In the genomic region with DNA sequence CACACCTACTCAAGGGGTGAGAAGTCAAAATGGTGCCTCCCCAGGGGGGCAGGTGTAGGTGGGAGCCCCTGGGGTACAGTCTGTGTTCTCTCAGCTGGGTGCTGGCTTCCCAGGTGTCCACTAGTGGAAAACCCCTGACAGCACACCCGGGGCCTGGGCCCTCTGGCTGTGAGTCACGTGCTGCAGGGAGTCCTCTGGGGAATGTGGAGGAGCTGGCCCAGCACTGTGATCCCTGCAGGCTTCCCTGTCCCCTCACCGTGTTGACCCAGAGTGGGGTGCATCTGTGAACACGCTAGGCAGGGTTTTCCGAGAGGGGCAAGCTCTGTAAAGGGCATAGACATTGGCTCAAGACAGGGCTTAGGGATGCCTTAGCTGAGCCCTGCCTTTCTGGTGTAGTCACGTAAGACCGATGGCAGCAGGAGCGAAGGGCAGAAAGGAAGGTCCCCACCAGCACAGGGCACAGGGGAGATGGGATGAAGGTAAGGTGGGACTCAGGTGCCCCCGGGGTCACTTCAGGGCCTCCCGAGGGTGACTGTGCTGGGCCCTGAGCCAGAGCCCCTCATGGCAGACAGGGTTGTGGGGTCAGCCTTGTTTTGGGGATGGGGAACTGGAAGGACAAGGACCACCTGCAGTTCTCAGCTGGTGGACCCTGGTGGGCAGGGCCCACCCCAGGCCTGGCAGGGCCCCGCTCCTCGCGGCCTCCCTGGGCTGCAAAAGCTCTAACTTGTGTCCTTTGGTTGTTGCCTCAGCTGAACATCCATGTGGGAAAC, we compare ENCODE assay signal across 17 cellular contexts. TPM values are rescaled to one million over a fixed set of nuclear protein-coding genes. Genes with fewer than 3 reads are reported as not detected.
DNase-seq lines count a peak whose midpoint lies in the region; ATAC-seq and TF ChIP-seq lines count a peak whose summit lies in the region.
"Had no signal": no experiment of that assay in that cellular context is flagged by ENCODE, and none has a peak within 500 bp of the region (broad histone marks: within the 10 kb centered on the region; RNA-seq: fewer than 3 reads in every experiment).

No MANE protein-coding gene starts in this region.

- H3K9me2 ChIP-seq in GM23338 (ENCODE audit: insufficient read depth), result no peaks in the 10 kb centered on the region

- H2AFZ ChIP-seq in GM23338, result no peak overlapping the region
- H2AFZ ChIP-seq: hepatocyte had no signal

- H3K9me3 Mint-ChIP-seq in GM23338, result no peaks in the 10 kb centered on the region; the same call in 2 of the 3 replicates
- H3K9me3 Mint-ChIP-seq in activated CD8-positive, alpha-beta T cell treated with anti-CD3 and anti-CD28 coated beads for 36 hours, result no peaks in the 10 kb centered on the region
- H3K9me3 Mint-ChIP-seq in mesothelial cell of epicardium, result peaks cover 7% of the 10 kb centered on the region

- CTCF ChIA-PET in activated CD8-positive, alpha-beta T cell treated with anti-CD3 and anti-CD28 coated beads for 36 hours (lab: Charles Lee), result interaction anchor here (1.2 to 1.3 kb wide), 2 partner anchors 25 to 53 kb away, joined by 3 to 4 read pairs; no protein-coding TSS in a partner anchor

- H3K27me3 ChIP-seq in GM23338 (ENCODE audit: insufficient read depth), result no peaks in the 10 kb centered on the region
- H3K27me3 ChIP-seq: esophagus squamous epithelium, hepatocyte, Peyer's patch had no signal

- H3K27ac ChIP-seq in GM23338 (ENCODE audit: low read depth), result no peak overlapping the region
- H3K27ac ChIP-seq: hepatocyte, KMS-11, Peyer's patch had no signal

- H3F3A ChIP-seq in GM23338 (replicated peaks; ENCODE audit: low read depth), result no peaks in the 10 kb centered on the region

- H3K4me3 ChIP-seq in GM23338, result no peak overlapping the region
- H3K4me3 ChIP-seq: esophagus squamous epithelium, hepatocyte, Peyer's patch had no signal

- H3K27me3 Mint-ChIP-seq in GM23338 (ENCODE audit: insufficient read depth, low read depth, poor library complexity), result peaks cover 26% of the 10 kb centered on the region
- H3K27me3 Mint-ChIP-seq in activated CD8-positive, alpha-beta T cell treated with anti-CD3 and anti-CD28 coated beads for 36 hours, result no peaks in the 10 kb centered on the region
- H3K27me3 Mint-ChIP-seq in mesothelial cell of epicardium (ENCODE audit: low read depth), result no peaks in the 10 kb centered on the region

- POLR2A ChIA-PET in activated CD8-positive, alpha-beta T cell treated with anti-CD3 and anti-CD28 coated beads for 36 hours (lab: Charles Lee), result interaction anchor here (0.9 kb wide), 1 partner anchor 8 kb away, joined by 3 read pairs; no protein-coding TSS in a partner anchor

- no peaks in the 10 kb centered on the region for H3K4me1 ChIP-seq in GM23338 (ENCODE audit: insufficient read depth)

- intact Hi-C loops in activated CD8-positive, alpha-beta T cell treated with anti-CD3 and anti-CD28 coated beads for 36 hours (cut with micrococcal nuclease), result no loop called here

- H3K36me3 Mint-ChIP-seq in GM23338 (ENCODE audit: low read depth) (peaks cover 87% of the 10 kb centered on the region), mesothelial cell of epicardium (peaks cover 61% of the 10 kb centered on the region)
- peaks cover 41% of the 10 kb centered on the region for H3K36me3 Mint-ChIP-seq in activated CD8-positive, alpha-beta T cell treated with anti-CD3 and anti-CD28 coated beads for 36 hours (ENCODE audit: low read depth)

- no peak for DNase-seq in GM23338 (ENCODE audit: low spot score)
- DNase-seq in activated CD8-positive, alpha-beta T cell treated with anti-CD3 and anti-CD28 coated beads for 36 hours, result no peak
- DNase-seq in mesothelial cell of epicardium (ENCODE audit: low spot score in 2 of 2, unreplicated experiment in 2 of 2), result no peak
- DNase-seq in germinal center (ENCODE audit: low spot score), result no peak
- no peak for DNase-seq in HK-2 (ENCODE audit: unreplicated experiment)
- DNase-seq in nucleus accumbens (lab: John Stamatoyannopoulos, UW), result no peak
- DNase-seq: activated T-cell treated with anti-CD3 and anti-CD28 coated beads, Interleukin-2, amount 50 U/mL, for 48 hours; DMS79 treated with DMSO at 0.1 percent for 48 hours; esophagus squamous epithelium; HCEC 1CT; NCI-H146; NCI-H526; SW 1271 had no signal

- TF ChIP-seq CTCF in GM23338 (conservative IDR thresholded peaks at IDR 0.05; ENCODE audit: low read depth in 2 of 2) (no peak), mesothelial cell of epicardium (IDR thresholded peaks at IDR 0.05; ENCODE audit: unreplicated experiment) (no peak)
- no peak for TF ChIP-seq CTCF in activated CD8-positive, alpha-beta T cell treated with anti-CD3 and anti-CD28 coated beads for 36 hours (IDR thresholded peaks at IDR 0.05)

- H3K27ac Mint-ChIP-seq in GM23338, result peak overlapping the region; percentile 86
- peak overlapping the region; percentile 55 for H3K27ac Mint-ChIP-seq in activated CD8-positive, alpha-beta T cell treated with anti-CD3 and anti-CD28 coated beads for 36 hours
- H3K27ac Mint-ChIP-seq in mesothelial cell of epicardium, result peak overlapping the region; percentile 58

- H3K4me3 Mint-ChIP-seq in GM23338, result no peak overlapping the region
- H3K4me3 Mint-ChIP-seq in activated CD8-positive, alpha-beta T cell treated with anti-CD3 and anti-CD28 coated beads for 36 hours, result no peak overlapping the region
- H3K4me3 Mint-ChIP-seq in mesothelial cell of epicardium, result no peak overlapping the region

- no peaks in the 10 kb centered on the region for H4K20me1 ChIP-seq in GM23338 (replicated peaks; ENCODE audit: insufficient read depth)

- H3K36me3 ChIP-seq in GM23338 (ENCODE audit: insufficient read depth), result peaks cover 19% of the 10 kb centered on the region; the same call in 1 of the 2 replicates

- H3K4me2 ChIP-seq in GM23338, result no peak overlapping the region
- H3K4me2 ChIP-seq: hepatocyte, KMS-11 had no signal

- H3K79me2 ChIP-seq in GM23338 (replicated peaks; ENCODE audit: insufficient read depth), result no peaks in the 10 kb centered on the region
- H3K79me2 ChIP-seq: hepatocyte had no signal

- ATAC-seq in GM23338, result no peak
- no peak for ATAC-seq in activated CD8-positive, alpha-beta T cell treated with anti-CD3 and anti-CD28 coated beads for 36 hours
- ATAC-seq: activated CD4-positive, CD25-positive, alpha-beta regulatory T cell treated with anti-CD3 and anti-CD28 coated beads, Interleukin-2, amount 50 U/mL, for 24 hours had no signal

- peaks cover 11% of the 10 kb centered on the region; the same call in 2 of the 3 replicates for H3K4me1 Mint-ChIP-seq in GM23338
- H3K4me1 Mint-ChIP-seq in activated CD8-positive, alpha-beta T cell treated with anti-CD3 and anti-CD28 coated beads for 36 hours (ENCODE audit: low read depth), result peaks cover 12% of the 10 kb centered on the region
- peaks cover 20% of the 10 kb centered on the region for H3K4me1 Mint-ChIP-seq in mesothelial cell of epicardium

TF ChIP-seq in GM23338, 12 proteins besides CTCF, POLR2A, EP300 and RAD21 (continues in another document):
- TF ChIP-seq, protein P1, sequence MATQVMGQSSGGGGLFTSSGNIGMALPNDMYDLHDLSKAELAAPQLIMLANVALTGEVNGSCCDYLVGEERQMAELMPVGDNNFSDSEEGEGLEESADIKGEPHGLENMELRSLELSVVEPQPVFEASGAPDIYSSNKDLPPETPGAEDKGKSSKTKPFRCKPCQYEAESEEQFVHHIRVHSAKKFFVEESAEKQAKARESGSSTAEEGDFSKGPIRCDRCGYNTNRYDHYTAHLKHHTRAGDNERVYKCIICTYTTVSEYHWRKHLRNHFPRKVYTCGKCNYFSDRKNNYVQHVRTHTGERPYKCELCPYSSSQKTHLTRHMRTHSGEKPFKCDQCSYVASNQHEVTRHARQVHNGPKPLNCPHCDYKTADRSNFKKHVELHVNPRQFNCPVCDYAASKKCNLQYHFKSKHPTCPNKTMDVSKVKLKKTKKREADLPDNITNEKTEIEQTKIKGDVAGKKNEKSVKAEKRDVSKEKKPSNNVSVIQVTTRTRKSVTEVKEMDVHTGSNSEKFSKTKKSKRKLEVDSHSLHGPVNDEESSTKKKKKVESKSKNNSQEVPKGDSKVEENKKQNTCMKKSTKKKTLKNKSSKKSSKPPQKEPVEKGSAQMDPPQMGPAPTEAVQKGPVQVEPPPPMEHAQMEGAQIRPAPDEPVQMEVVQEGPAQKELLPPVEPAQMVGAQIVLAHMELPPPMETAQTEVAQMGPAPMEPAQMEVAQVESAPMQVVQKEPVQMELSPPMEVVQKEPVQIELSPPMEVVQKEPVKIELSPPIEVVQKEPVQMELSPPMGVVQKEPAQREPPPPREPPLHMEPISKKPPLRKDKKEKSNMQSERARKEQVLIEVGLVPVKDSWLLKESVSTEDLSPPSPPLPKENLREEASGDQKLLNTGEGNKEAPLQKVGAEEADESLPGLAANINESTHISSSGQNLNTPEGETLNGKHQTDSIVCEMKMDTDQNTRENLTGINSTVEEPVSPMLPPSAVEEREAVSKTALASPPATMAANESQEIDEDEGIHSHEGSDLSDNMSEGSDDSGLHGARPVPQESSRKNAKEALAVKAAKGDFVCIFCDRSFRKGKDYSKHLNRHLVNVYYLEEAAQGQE (IDR thresholded peaks at IDR 0.05; ENCODE audit: unreplicated experiment), result no peak

RNA-seq across cellular contexts. Expression of a gene that starts 14.1 kb away (rescaled TPM):
- 10.6 and 13.6 TPM in 2 replicates for total RNA-seq in GM23338 (2014; rRNA removed; shearing (Covaris generic))
- polyA plus RNA-seq in GM23338 (2016; fragmentation: Nextera tagmentation; extraction: Ambion mirVana), result 16.6 and 19.5 TPM in 2 replicates
- 1 to 10 TPM; 5.4 to 7.6 TPM for total RNA-seq in activated CD8-positive, alpha-beta T cell treated with anti-CD3 and anti-CD28 coated beads for 36 hours
- total RNA-seq in mesothelial cell of epicardium, result 23.5 to 25.8 TPM (median 24.8 TPM) in 3 replicates

RNA-seq across cellular contexts. Expression of a gene that starts 33.0 kb away (rescaled TPM):
- total RNA-seq in GM23338 (2014; rRNA removed; shearing (Covaris generic)), result 15.1 and 21.8 TPM in 2 replicates
- polyA plus RNA-seq in GM23338 (2016; fragmentation: Nextera tagmentation; extraction: Ambion mirVana), result 7.1 and 7.4 TPM in 2 replicates
- 1 to 10 TPM; 8.0 to 8.6 TPM for total RNA-seq in activated CD8-positive, alpha-beta T cell treated with anti-CD3 and anti-CD28 coated beads for 36 hours
- 98.7 to 112 TPM (median 99.0 TPM) in 3 replicates for total RNA-seq in mesothelial cell of epicardium

RNA-seq across cellular contexts. Expression of a gene that starts 37.9 kb away (rescaled TPM):
- 115 and 132 TPM in 2 replicates for total RNA-seq in GM23338 (2014; rRNA removed; shearing (Covaris generic))
- polyA plus RNA-seq in GM23338 (2016; fragmentation: Nextera tagmentation; extraction: Ambion mirVana), result 113 and 114 TPM in 2 replicates
- 10 to 100 TPM; 82.8 to 86.3 TPM for total RNA-seq in activated CD8-positive, alpha-beta T cell treated with anti-CD3 and anti-CD28 coated beads for 36 hours
- 182 to 192 TPM (median 184 TPM) in 3 replicates for total RNA-seq in mesothelial cell of epicardium

RNA-seq across cellular contexts. Expression of a gene that starts 52.0 kb away (rescaled TPM):
- total RNA-seq in GM23338 (2014; rRNA removed; shearing (Covaris generic)), result 12.1 and 17.4 TPM in 2 replicates
- polyA plus RNA-seq in GM23338 (2016; fragmentation: Nextera tagmentation; extraction: Ambion mirVana), result 4.9 and 5.3 TPM in 2 replicates
- total RNA-seq in activated CD8-positive, alpha-beta T cell treated with anti-CD3 and anti-CD28 coated beads for 36 hours, result 1 to 10 TPM in 1 of 2 experiments, under 1 TPM in 1; 0.85 to 1.4 TPM
- total RNA-seq in mesothelial cell of epicardium, result 510 to 566 TPM (median 528 TPM) in 3 replicates

RNA-seq across cellular contexts. Expression of a gene that starts 56.9 kb away (rescaled TPM):
- total RNA-seq in GM23338 (2014; rRNA removed; shearing (Covaris generic)), result 1.2 and 11.4 TPM in 2 replicates
- polyA plus RNA-seq in GM23338 (2016; fragmentation: Nextera tagmentation; extraction: Ambion mirVana), result 101 and 113 TPM in 2 replicates
- total RNA-seq in activated CD8-positive, alpha-beta T cell treated with anti-CD3 and anti-CD28 coated beads for 36 hours, result 100 to 1,000 TPM; 197 to 212 TPM
- total RNA-seq in mesothelial cell of epicardium, result 56.6 to 61.9 TPM (median 61.8 TPM) in 3 replicates
